Comparison of ENCODE assay signal across 1 cellular context in genomic region chr14:87409401-87409800, GRCh38.
TF ChIP-seq lines count a peak whose summit lies in the region.

No MANE protein-coding gene starts in this region.

TF ChIP-seq in GM23338, 12 proteins besides CTCF, POLR2A, EP300 and RAD21 (continued from another document):
- no peak for TF ChIP-seq ETS1 (IDR thresholded peaks at IDR 0.05)
- TF ChIP-seq STAT1 (IDR thresholded peaks at IDR 0.05; ENCODE audit: unreplicated experiment), result no peak
- TF ChIP-seq CREB1 (CRISPR knock-in tag; IDR thresholded peaks at IDR 0.05; ENCODE audit: low read depth), result no peak
- no peak for TF ChIP-seq NANOG (IDR thresholded peaks at IDR 0.05; ENCODE audit: borderline replicate concordance)
- no peak for TF ChIP-seq ZNF331 (CRISPR knock-in tag; IDR thresholded peaks at IDR 0.05; ENCODE audit: low read depth)
